Comparison of ENCODE assay signal across 1 cellular context in genomic region chr4:95107004-95107403, GRCh38.
TF ChIP-seq lines count a peak whose summit lies in the region.

No MANE protein-coding gene starts in this region.

TF ChIP-seq in IMR-90, 13 proteins besides CTCF, POLR2A, EP300 and RAD21 (continued from another document):
- TF ChIP-seq RFX5 (IDR thresholded peaks at IDR 0.05; ENCODE audit: low read depth, low read length) (no peak), MAFK (IDR thresholded peaks at IDR 0.05; ENCODE audit: low read depth, low read length) (no peak), MAZ (IDR thresholded peaks at IDR 0.05; ENCODE audit: borderline replicate concordance, low read depth, low read length) (no peak), CEBPB (IDR thresholded peaks at IDR 0.05; ENCODE audit: low read depth, low read length) (no peak), RCOR1 (IDR thresholded peaks at IDR 0.05; ENCODE audit: insufficient replicate concordance, low read length) (no peak), NFE2L2 (IDR thresholded peaks at IDR 0.05; ENCODE audit: low read depth, low read length) (no peak), USF2 (IDR thresholded peaks at IDR 0.05; ENCODE audit: low read depth, low read length) (no peak)
